In genomic region chr6:30489081-30490030, GRCh38 we compare ENCODE assay signal across 8 cellular contexts. TPM values are rescaled to one million over a fixed set of nuclear protein-coding genes. Genes with fewer than 3 reads are reported as not detected.
DNase-seq lines count a peak whose midpoint lies in the region; ATAC-seq and TF ChIP-seq lines count a peak whose summit lies in the region.

HLA-E (plus strand) TSS chr6:30489509; CDS start chr6:30489532, 23 bp downstream.

- peaks cover 51% of the 10 kb centered on the region for H3K4me1 Mint-ChIP-seq in activated CD4-positive, alpha-beta T cell treated with anti-CD3 and anti-CD28 coated beads, Interleukin-2, amount 10 ng/mL, durations not matched to agents 7 days and 5 days

- H3K4me3 Mint-ChIP-seq in activated CD4-positive, alpha-beta T cell treated with anti-CD3 and anti-CD28 coated beads, Interleukin-2, amount 10 ng/mL, durations not matched to agents 7 days and 5 days: peak within 1 kb of the TSS; percentile 100

- peaks cover 56% of the 10 kb centered on the region for H3K36me3 Mint-ChIP-seq in activated CD4-positive, alpha-beta T cell treated with anti-CD3 and anti-CD28 coated beads, Interleukin-2, amount 10 ng/mL, durations not matched to agents 7 days and 5 days (ENCODE audit: low read depth)

- POLR2A ChIA-PET in activated CD4-positive, alpha-beta T cell treated with anti-CD3 and anti-CD28 coated beads, Interleukin-2, amount 10 ng/mL, durations not matched to agents 7 days and 5 days (lab: Charles Lee): interaction anchor here (1.0 to 1.2 kb wide), 2 partner anchors 27 to 40 kb away, joined by 3 to 5 read pairs; no protein-coding TSS in a partner anchor

- peak within 1 kb of the TSS; percentile 96 for H3K27ac Mint-ChIP-seq in activated CD4-positive, alpha-beta T cell treated with anti-CD3 and anti-CD28 coated beads, Interleukin-2, amount 10 ng/mL, durations not matched to agents 7 days and 5 days

- peaks cover 3% of the 10 kb centered on the region for H3K9me3 Mint-ChIP-seq in activated CD4-positive, alpha-beta T cell treated with anti-CD3 and anti-CD28 coated beads, Interleukin-2, amount 10 ng/mL, durations not matched to agents 7 days and 5 days

- CTCF ChIA-PET in activated CD4-positive, alpha-beta T cell treated with anti-CD3 and anti-CD28 coated beads, Interleukin-2, amount 10 ng/mL, durations not matched to agents 7 days and 5 days (lab: Charles Lee): interaction anchor here (1.3 to 2.3 kb wide), 2 partner anchors 12 to 15 kb away, joined by 3 to 6 read pairs; no protein-coding TSS in a partner anchor

- TF ChIP-seq CTCF in AG10803 (conservative IDR thresholded peaks at IDR 0.05; ENCODE audit: low read length): no peak

- H3K4me3 ChIP-seq in AG10803 (ENCODE audit: low read length): peak within 1 kb of the TSS; percentile 96

- ATAC-seq in GM19025 (IDR thresholded peaks at IDR 0.05; ENCODE audit: low read depth, unreplicated experiment): peak; percentile 72
- ATAC-seq in HG03342 (IDR thresholded peaks at IDR 0.05; ENCODE audit: unreplicated experiment): peak; percentile 82

- H3K27me3 Mint-ChIP-seq in activated CD4-positive, alpha-beta T cell treated with anti-CD3 and anti-CD28 coated beads, Interleukin-2, amount 10 ng/mL, durations not matched to agents 7 days and 5 days: no peaks in the 10 kb centered on the region

- DNase-seq in AG10803 (ENCODE audit: low read depth) (peak; percentile 99), NCI-H510A treated with DMSO at 0.1 percent for 48 hours (lab: John Stamatoyannopoulos, UW) (peak; percentile 48), dedifferentiated amniotic fluid mesenchymal stem cell (ENCODE audit: extremely low spot score) (peak; percentile 100), left kidney (ENCODE audit: low read depth, low spot score) (peak; percentile 99)
- peak; percentile 97 for DNase-seq in activated CD4-positive, alpha-beta T cell treated with anti-CD3 and anti-CD28 coated beads, Interleukin-2, amount 10 ng/mL, durations not matched to agents 7 days and 5 days
- peak; percentile 81 to 86 for DNase-seq in stimulated activated CD4-positive, alpha-beta T cell treated with anti-CD3 and anti-CD28 coated beads, Interleukin-2, amount 100 ng/mL, for 24 hours

RNA-seq across cellular contexts. Expression of gene HLA-E, which starts in this region (rescaled TPM):
- total RNA-seq in activated CD4-positive, alpha-beta T cell treated with anti-CD3 and anti-CD28 coated beads, Interleukin-2, amount 10 ng/mL, durations not matched to agents 7 days and 5 days: 100 to 1,000 TPM; 706 to 753 TPM

Comparison
In these comparisons a context has a peak if more than half of its experiments do, and no peak if none do; other contexts are left out.
1. Peak in every context shown above with its lines: DNase-seq, ATAC-seq and H3K4me3 ChIP-seq.
2. DNase-seq: peak in every context shown above with its lines; median percentile 100 in dedifferentiated amniotic fluid mesenchymal stem cell; 99 in AG10803; 99 in left kidney; 97 in activated CD4-positive, alpha-beta T cell treated with anti-CD3 and anti-CD28 coated beads, Interleukin-2, amount 10 ng/mL, durations not matched to agents 7 days and 5 days; 84 in stimulated activated CD4-positive, alpha-beta T cell treated with anti-CD3 and anti-CD28 coated beads, Interleukin-2, amount 100 ng/mL, for 24 hours; 48 in NCI-H510A treated with DMSO at 0.1 percent for 48 hours.